Comparison of ENCODE assay signal across 3 cellular contexts in the genomic region with DNA sequence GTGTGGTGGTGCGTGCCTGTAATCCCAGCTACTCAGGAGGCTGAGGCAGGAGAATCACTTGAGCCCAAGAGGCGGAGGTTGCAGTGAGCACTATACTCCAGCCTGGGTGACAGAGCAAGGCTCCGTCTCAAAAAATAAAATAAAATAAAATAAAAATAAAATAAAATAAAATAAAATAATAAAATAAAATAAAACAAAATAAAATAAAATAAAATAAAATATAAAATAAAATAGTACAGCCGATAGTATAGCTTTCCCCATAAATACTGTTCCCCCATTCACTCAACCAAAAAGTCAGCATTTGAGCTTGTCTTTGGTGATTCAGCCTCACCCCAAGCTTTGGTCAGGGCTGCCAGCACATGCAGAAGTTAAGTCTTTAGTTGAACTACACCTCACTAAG.
DNase-seq lines count a peak whose midpoint lies in the region; ATAC-seq, FAIRE-seq and TF ChIP-seq lines count a peak whose summit lies in the region.
"Not testable (repeated sequence)": the region's sequence is repeated elsewhere in the genome, so short reads cannot be mapped to it uniquely, and the experiment has no call there.

No MANE protein-coding gene starts in this region.

- H3K4me1 ChIP-seq in H9 (ENCODE audit: insufficient read depth, low read length), result not testable (repeated sequence)

- not testable (repeated sequence) for H3K56ac ChIP-seq in H9 (ENCODE audit: insufficient read length, low read depth, low read length)

- not testable (repeated sequence) for H4K20me1 ChIP-seq in H9 (ENCODE audit: control insufficient read depth, insufficient read depth, insufficient read length)

- H2BK5ac ChIP-seq in H9 (ENCODE audit: insufficient read length, low read length), result not testable (repeated sequence)

- WGBS in H9 (ENCODE audit: extremely low coverage, insufficient read length, low lambda C conversion rate), result no CpG with 5 or more reads among the region's 4 CpGs

- H4K5ac ChIP-seq in H9 (ENCODE audit: insufficient read length, low read depth, low read length), result not testable (repeated sequence)

- not testable (repeated sequence) for H3K36me3 Mint-ChIP-seq in H9 (ENCODE audit: insufficient read depth in 1 of 3, low read depth in 3 of 3); WTC11

- not testable (repeated sequence) for H2AK5ac ChIP-seq in H9 (ENCODE audit: insufficient read length, low read length)

- POLR2A ChIA-PET in WTC11 (lab: Charles Lee), result not testable (repeated sequence)

- H3K9me3 ChIP-seq in H9 (ENCODE audit: control insufficient read depth, low read depth, low read length), result not testable (repeated sequence)

- not testable (repeated sequence) for DNase-seq in H9; WTC11 (ENCODE audit: low spot score)

- ATAC-seq in WTC11, result not testable (repeated sequence)

- not testable (repeated sequence) for H3K14ac ChIP-seq in H9 (ENCODE audit: insufficient read depth, low read length)

- H3K27ac ChIP-seq in H9 (ENCODE audit: insufficient read length, low read depth, low read length), result not testable (repeated sequence)

- H2AFZ ChIP-seq in H9 (ENCODE audit: low read length), result not testable (repeated sequence)

- H3K23me2 ChIP-seq in H9 (ENCODE audit: insufficient read length, low read depth, low read length, poor library complexity, severe bottlenecking), result not testable (repeated sequence)

- not testable (repeated sequence) for H3K18ac ChIP-seq in H9 (ENCODE audit: insufficient read length, low read depth, low read length)

- H3T11ph ChIP-seq in H9 (ENCODE audit: low read length), result not testable (repeated sequence)

- H3K27me3 ChIP-seq in H9 (ENCODE audit: insufficient read depth, low read length), result not testable (repeated sequence)

- not testable (repeated sequence) for H3K4me1 Mint-ChIP-seq in H9, WTC11

- TF ChIP-seq CTCF in H9 (conservative IDR thresholded peaks at IDR 0.05); WTC11 (IDR thresholded peaks at IDR 0.05): not testable (repeated sequence)

- not testable (repeated sequence) for H3K27ac Mint-ChIP-seq in H9, WTC11

- H3K4me3 Mint-ChIP-seq in H9, WTC11: not testable (repeated sequence)

- not testable (repeated sequence) for H4K8ac ChIP-seq in H9 (replicated peaks; ENCODE audit: insufficient read length, low read depth, low read length)

- peak; percentile 74 for FAIRE-seq in colon (lab: Jason Lieb, UNC)

- H3K9ac ChIP-seq in H9 (ENCODE audit: extremely low read depth, insufficient read length, low read length), result not testable (repeated sequence)

- not testable (repeated sequence) for H2BK15ac ChIP-seq in H9 (ENCODE audit: low read depth, low read length)

- not testable (repeated sequence) for H3K79me1 ChIP-seq in H9 (ENCODE audit: insufficient read depth, low read depth, low read length, poor library complexity, severe bottlenecking)

- not testable (repeated sequence) for H2BK120ac ChIP-seq in H9 (ENCODE audit: low read depth, low read length, poor library complexity, severe bottlenecking)

- CTCF ChIA-PET in WTC11 (lab: Charles Lee), result not testable (repeated sequence)

- H3K79me2 ChIP-seq in H9 (ENCODE audit: insufficient read depth, low read length), result not testable (repeated sequence)

- peak overlapping the region; percentile 35 for H2BK12ac ChIP-seq in H9 (ENCODE audit: insufficient read length, low read depth, low read length)

- H3K4me2 ChIP-seq in H9 (ENCODE audit: insufficient read depth, insufficient read length, low read length), result not testable (repeated sequence)

- H3K27me3 Mint-ChIP-seq in H9 (ENCODE audit: low read depth); WTC11 (ENCODE audit: low read depth): not testable (repeated sequence)

- not testable (repeated sequence) for H4K91ac ChIP-seq in H9 (ENCODE audit: insufficient read length, low read depth, low read length)

- not testable (repeated sequence) for H3K23ac ChIP-seq in H9 (ENCODE audit: insufficient read length, low read depth, low read length)

- H2BK20ac ChIP-seq in H9 (ENCODE audit: low read depth, low read length, poor library complexity, severe bottlenecking), result not testable (repeated sequence)

- H3K9me3 Mint-ChIP-seq in H9, WTC11: not testable (repeated sequence)

- H3K4ac ChIP-seq in H9 (ENCODE audit: low read depth, low read length), result not testable (repeated sequence)

TF ChIP-seq in WTC11, 78 proteins besides CTCF, POLR2A, EP300 and RAD21:
- peak; percentile 98 for TF ChIP-seq HMGA2 (CRISPR knock-in tag; IDR thresholded peaks at IDR 0.05)
